32 cellular contexts compared by ENCODE assay signal in the genomic region with DNA sequence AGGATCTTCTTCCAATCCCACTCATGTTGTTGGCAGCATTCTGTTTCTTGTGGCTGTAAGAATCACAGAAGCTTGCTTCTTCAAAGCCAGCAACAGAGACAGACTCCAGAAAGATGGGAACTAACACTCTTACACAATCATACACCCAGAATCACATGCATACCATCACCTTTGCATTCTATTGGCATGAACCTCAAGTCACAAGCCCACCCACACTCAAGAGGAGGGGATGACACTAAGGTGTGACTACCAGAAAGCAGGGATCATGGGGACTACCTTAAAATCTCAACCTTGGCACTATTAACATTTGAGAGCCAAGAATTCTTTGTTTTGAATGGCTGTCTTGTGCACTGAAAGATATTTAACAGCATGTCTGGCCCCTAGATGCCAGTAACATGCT. TPM values are rescaled to one million over a fixed set of nuclear protein-coding genes. Genes with fewer than 3 reads are reported as not detected.
"Had no signal": no experiment of that assay in that cellular context is flagged by ENCODE, and none has a peak within 500 bp of the region (broad histone marks: within the 10 kb centered on the region; RNA-seq: fewer than 3 reads in every experiment).

No MANE protein-coding gene starts in this region.

- H3K36me3 Mint-ChIP-seq: stimulated activated effector memory CD8-positive, alpha-beta T cell treated with anti-CD3 and anti-CD28 coated beads, Interleukin-12 subunit alpha, Interleukin-12 subunit beta, amount 100 ng/mL, for 72 hours; stimulated activated memory B cell treated with anti-CD40 and anti-IgM and Interleukin-4, amounts not matched to agents 10 μg/mL and 1 μg/mL and 100 μg/mL, for 72 hours; stimulated activated naive B cell treated with anti-CD40 and anti-IgM and Interleukin-4, amounts not matched to agents 10 μg/mL and 1 μg/mL and 100 μg/mL, for 72 hours; type B pancreatic cell had no signal

- H3K36me3 ChIP-seq: stomach, suprapubic skin, thoracic aorta, thyroid gland, tibial artery, tibial nerve, transverse colon, upper lobe of right lung, uterus, vagina had no signal

- H3K27me3 ChIP-seq: testis, thyroid gland, vagina had no signal

- H3K27ac ChIP-seq: stomach, suprapubic skin, testis, thoracic aorta, thyroid gland, tibial artery, tibial nerve, transverse colon, upper lobe of right lung, uterus, vagina had no signal

- ATAC-seq: stimulated activated effector memory CD8-positive, alpha-beta T cell treated with anti-CD3 and anti-CD28 coated beads, Interleukin-12 subunit alpha, Interleukin-12 subunit beta, amount 100 ng/mL, for 72 hours; stimulated activated memory B cell treated with anti-CD40 and anti-IgM and Interleukin-4, amounts not matched to agents 10 μg/mL and 1 μg/mL and 100 μg/mL, for 72 hours; stimulated activated naive B cell treated with anti-CD40 and anti-IgM and Interleukin-4, amounts not matched to agents 10 μg/mL and 1 μg/mL and 100 μg/mL, for 72 hours; stimulated activated naive CD8-positive, alpha-beta T cell treated with anti-CD3 and anti-CD28 coated beads, Interleukin-15, amount 100 ng/mL, for 72 hours; stimulated activated naive CD8-positive, alpha-beta T cell treated with anti-CD3 and anti-CD28 coated beads, Interleukin-15, Interleukin-2, amounts not matched to agents 100 U/mL and 50 U/mL, for 24 hours; upper lobe of right lung had no signal

- H3K4me3 Mint-ChIP-seq: stimulated activated effector memory CD8-positive, alpha-beta T cell treated with anti-CD3 and anti-CD28 coated beads, Interleukin-12 subunit alpha, Interleukin-12 subunit beta, amount 100 ng/mL, for 72 hours; stimulated activated memory B cell treated with anti-CD40 and anti-IgM and Interleukin-4, amounts not matched to agents 10 μg/mL and 1 μg/mL and 100 μg/mL, for 72 hours; stimulated activated naive B cell treated with anti-CD40 and anti-IgM and Interleukin-4, amounts not matched to agents 10 μg/mL and 1 μg/mL and 100 μg/mL, for 72 hours; stimulated activated naive CD8-positive, alpha-beta T cell treated with anti-CD3 and anti-CD28 coated beads, Interleukin-15, amount 100 ng/mL, for 72 hours; stimulated activated naive CD8-positive, alpha-beta T cell treated with anti-CD3 and anti-CD28 coated beads, Interleukin-15, Interleukin-2, amounts not matched to agents 100 ng/mL and 50 ng/mL, for 24 hours; type B pancreatic cell had no signal

- H3K27ac Mint-ChIP-seq: stimulated activated effector memory CD8-positive, alpha-beta T cell treated with anti-CD3 and anti-CD28 coated beads, Interleukin-12 subunit alpha, Interleukin-12 subunit beta, amount 100 ng/mL, for 72 hours; stimulated activated memory B cell treated with anti-CD40 and anti-IgM and Interleukin-4, amounts not matched to agents 10 μg/mL and 1 μg/mL and 100 μg/mL, for 72 hours; stimulated activated naive B cell treated with anti-CD40 and anti-IgM and Interleukin-4, amounts not matched to agents 10 μg/mL and 1 μg/mL and 100 μg/mL, for 72 hours; stimulated activated naive CD8-positive, alpha-beta T cell treated with anti-CD3 and anti-CD28 coated beads, Interleukin-15, amount 100 ng/mL, for 72 hours; stimulated activated naive CD8-positive, alpha-beta T cell treated with anti-CD3 and anti-CD28 coated beads, Interleukin-15, Interleukin-2, amounts not matched to agents 100 ng/mL and 50 ng/mL, for 24 hours; type B pancreatic cell had no signal

- H3K4me3 ChIP-seq: stomach, suprapubic skin, testis, thoracic aorta, thyroid gland, tibial artery, tibial nerve, transverse colon, upper lobe of right lung, uterus, vagina had no signal

- H3K9me3 ChIP-seq: stomach, suprapubic skin, testis, thoracic aorta, thyroid gland, tibial artery, tibial nerve, transverse colon, upper lobe of right lung, uterus, vagina had no signal

- FAIRE-seq: urothelium cell line had no signal

- DNase-seq: stimulated activated CD4-positive, alpha-beta T cell treated with anti-CD3 and anti-CD28 coated beads, Interleukin-2, amount 100 ng/mL, for 48 hours; stimulated activated CD4-positive, alpha-beta T cell treated with anti-CD3 and anti-CD28 coated beads, Interleukin-4, amount 100 ng/mL, for 1 hour; stimulated activated CD4-positive, alpha-beta T cell treated with anti-CD3 and anti-CD28 coated beads, Interleukin-4, amount 100 ng/mL, for 24 hours; stimulated activated CD4-positive, alpha-beta T cell treated with anti-CD3 and anti-CD28 coated beads, Interleukin-4, amount 100 ng/mL, for 4 hours; stimulated activated CD8-positive, alpha-beta memory T cell treated with anti-CD3 and anti-CD28 coated beads, Interleukin-4, amount 100 ng/mL, for 48 hours; stimulated activated naive B cell treated with anti-CD40 and anti-IgM and Interleukin-4, amounts not matched to agents 10 μg/mL and 1 μg/mL and 100 μg/mL, for 72 hours; stimulated activated naive CD4-positive, alpha-beta T cell; stimulated activated naive CD4-positive, alpha-beta T cell treated with Interleukin-2 at 50 U/mL for 16 hours; stimulated activated naive CD8-positive, alpha-beta T cell treated with anti-CD3 and anti-CD28 coated beads, Interleukin-15, amount 100 ng/mL, for 72 hours; stimulated activated naive CD8-positive, alpha-beta T cell treated with anti-CD3 and anti-CD28 coated beads, Interleukin-15, Interleukin-2, amounts not matched to agents 100 U/mL and 50 U/mL, for 24 hours; stomach; substantia nigra; testis; thyroid gland; tibial artery; transverse colon; trophoblast cell; upper lobe of right lung; uterus had no signal

- H3K4me1 Mint-ChIP-seq: stimulated activated effector memory CD8-positive, alpha-beta T cell treated with anti-CD3 and anti-CD28 coated beads, Interleukin-12 subunit alpha, Interleukin-12 subunit beta, amount 100 ng/mL, for 72 hours; stimulated activated memory B cell treated with anti-CD40 and anti-IgM and Interleukin-4, amounts not matched to agents 10 μg/mL and 1 μg/mL and 100 μg/mL, for 72 hours; stimulated activated naive B cell treated with anti-CD40 and anti-IgM and Interleukin-4, amounts not matched to agents 10 μg/mL and 1 μg/mL and 100 μg/mL, for 72 hours; stimulated activated naive CD8-positive, alpha-beta T cell treated with anti-CD3 and anti-CD28 coated beads, Interleukin-15, amount 100 ng/mL, for 72 hours had no signal

- H3K4me1 ChIP-seq: stomach, suprapubic skin, testis, thyroid gland, tibial artery, tibial nerve, transverse colon, upper lobe of right lung, uterus, vagina had no signal

- H3K9me3 Mint-ChIP-seq: stimulated activated effector memory CD8-positive, alpha-beta T cell treated with anti-CD3 and anti-CD28 coated beads, Interleukin-12 subunit alpha, Interleukin-12 subunit beta, amount 100 ng/mL, for 72 hours; stimulated activated memory B cell treated with anti-CD40 and anti-IgM and Interleukin-4, amounts not matched to agents 10 μg/mL and 1 μg/mL and 100 μg/mL, for 72 hours; stimulated activated naive B cell treated with anti-CD40 and anti-IgM and Interleukin-4, amounts not matched to agents 10 μg/mL and 1 μg/mL and 100 μg/mL, for 72 hours; stimulated activated naive CD8-positive, alpha-beta T cell treated with anti-CD3 and anti-CD28 coated beads, Interleukin-15, amount 100 ng/mL, for 72 hours; stimulated activated naive CD8-positive, alpha-beta T cell treated with anti-CD3 and anti-CD28 coated beads, Interleukin-15, Interleukin-2, amounts not matched to agents 100 ng/mL and 50 ng/mL, for 24 hours; type B pancreatic cell had no signal

RNA-seq across cellular contexts. Expression of gene PANX3, which starts 13.6 kb away (rescaled TPM):
- total RNA-seq: stomach, subcutaneous adipose tissue, suprapubic skin, thoracic aorta, thyroid gland, tibial nerve, upper lobe of right lung, ureter, urinary bladder, uterus, vagina had no signal

RNA-seq across cellular contexts. Expression of gene OR8A1, which starts 27.9 kb away (rescaled TPM):
- total RNA-seq: stomach, subcutaneous adipose tissue, suprapubic skin, temporal lobe, thyroid gland, tibial nerve, transverse colon, upper lobe of right lung, ureter, urinary bladder, uterus, vagina had no signal

RNA-seq across cellular contexts. Expression of gene OR8B12, which starts 54.2 kb away (rescaled TPM):
- total RNA-seq: stomach, subcutaneous adipose tissue, suprapubic skin, temporal lobe, testis, thoracic aorta, thyroid gland, tibial nerve, transverse colon, upper lobe of right lung, ureter, urinary bladder, uterus, vagina had no signal
